Comparison of ENCODE assay signal across 18 cellular contexts in the genomic region with DNA sequence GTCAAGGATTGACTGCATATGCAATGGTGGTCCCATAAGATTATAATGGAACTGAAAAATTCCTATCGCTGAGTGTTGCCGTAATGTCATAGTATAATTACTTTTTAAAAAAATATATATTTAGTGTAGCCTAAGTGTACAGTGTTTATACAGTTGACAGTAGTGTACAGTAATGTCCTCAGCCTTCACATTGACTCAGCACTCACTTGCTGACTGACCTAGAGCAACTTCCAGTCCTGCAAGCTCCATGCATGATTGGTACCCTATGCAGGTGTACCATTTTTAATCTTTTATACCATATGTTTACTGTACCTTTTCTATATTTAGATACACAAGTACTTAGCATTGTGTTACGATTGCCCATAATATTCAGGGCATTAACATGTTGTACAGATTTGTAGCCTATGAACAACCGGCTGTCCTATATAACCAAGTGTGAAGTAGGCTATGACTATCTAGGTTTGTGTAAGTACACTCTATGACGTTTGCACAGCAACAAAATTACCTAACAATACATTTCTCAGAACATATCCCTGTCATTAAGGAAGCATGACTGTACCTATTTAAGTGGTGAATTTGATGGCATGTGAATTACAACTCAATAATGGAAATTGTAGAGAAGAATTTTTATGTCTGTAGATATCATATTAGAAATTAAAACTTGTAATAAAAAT. TPM values are rescaled to one million over a fixed set of nuclear protein-coding genes. Genes with fewer than 3 reads are reported as not detected.
DNase-seq lines count a peak whose midpoint lies in the region; ATAC-seq and TF ChIP-seq lines count a peak whose summit lies in the region.
"Had no signal": no experiment of that assay in that cellular context is flagged by ENCODE, and none has a peak within 500 bp of the region (broad histone marks: within the 10 kb centered on the region; RNA-seq: fewer than 3 reads in every experiment).

No MANE protein-coding gene starts in this region.

- no peaks in the 10 kb centered on the region for H3K27me3 Mint-ChIP-seq in activated CD8-positive, alpha-beta T cell treated with anti-CD3 and anti-CD28 coated beads for 36 hours
- H3K27me3 Mint-ChIP-seq in activated CD8-positive, alpha-beta T cell treated with anti-CD3 and anti-CD28 coated beads, Interleukin-2, amount 10 ng/mL, durations not matched to agents 7 days and 5 days (ENCODE audit: low read depth): no peaks in the 10 kb centered on the region
- no peaks in the 10 kb centered on the region for H3K27me3 Mint-ChIP-seq in natural killer cell treated with Interleukin-12 subunit alpha and Interleukin-12 subunit beta and Interleukin-15 and Interleukin-18, amount 100 ng/mL, for 72 hours

- no peak overlapping the region for H3K4me3 Mint-ChIP-seq in activated CD8-positive, alpha-beta T cell treated with anti-CD3 and anti-CD28 coated beads for 36 hours
- H3K4me3 Mint-ChIP-seq in activated CD8-positive, alpha-beta T cell treated with anti-CD3 and anti-CD28 coated beads, Interleukin-2, amount 10 ng/mL, durations not matched to agents 7 days and 5 days: no peak overlapping the region
- H3K4me3 Mint-ChIP-seq in natural killer cell treated with Interleukin-12 subunit alpha and Interleukin-12 subunit beta and Interleukin-15 and Interleukin-18, amount 100 ng/mL, for 72 hours: peak overlapping the region; percentile 52
- H3K4me3 Mint-ChIP-seq: CD14-positive monocyte had no signal

- no peak overlapping the region for H3K27ac Mint-ChIP-seq in activated CD8-positive, alpha-beta T cell treated with anti-CD3 and anti-CD28 coated beads for 36 hours
- no peak overlapping the region for H3K27ac Mint-ChIP-seq in activated CD8-positive, alpha-beta T cell treated with anti-CD3 and anti-CD28 coated beads, Interleukin-2, amount 10 ng/mL, durations not matched to agents 7 days and 5 days
- peak overlapping the region; percentile 9 to 77 for H3K27ac Mint-ChIP-seq in natural killer cell treated with Interleukin-12 subunit alpha and Interleukin-12 subunit beta and Interleukin-15 and Interleukin-18, amount 100 ng/mL, for 72 hours

- H3K4me1 Mint-ChIP-seq in activated CD8-positive, alpha-beta T cell treated with anti-CD3 and anti-CD28 coated beads for 36 hours (ENCODE audit: low read depth): peaks cover 73% of the 10 kb centered on the region
- H3K4me1 Mint-ChIP-seq in activated CD8-positive, alpha-beta T cell treated with anti-CD3 and anti-CD28 coated beads, Interleukin-2, amount 10 ng/mL, durations not matched to agents 7 days and 5 days (ENCODE audit: low read depth): peaks cover 52% of the 10 kb centered on the region
- peaks cover 59 to 78% of the 10 kb centered on the region in 2 donors for H3K4me1 Mint-ChIP-seq in natural killer cell treated with Interleukin-12 subunit alpha and Interleukin-12 subunit beta and Interleukin-15 and Interleukin-18, amount 100 ng/mL, for 72 hours (ENCODE audit: low read depth in 2 of 2)

- H3K9me3 Mint-ChIP-seq in activated CD8-positive, alpha-beta T cell treated with anti-CD3 and anti-CD28 coated beads for 36 hours: no peaks in the 10 kb centered on the region
- H3K9me3 Mint-ChIP-seq in activated CD8-positive, alpha-beta T cell treated with anti-CD3 and anti-CD28 coated beads, Interleukin-2, amount 10 ng/mL, durations not matched to agents 7 days and 5 days (ENCODE audit: insufficient read depth): no peaks in the 10 kb centered on the region
- H3K9me3 Mint-ChIP-seq in natural killer cell treated with Interleukin-12 subunit alpha and Interleukin-12 subunit beta and Interleukin-15 and Interleukin-18, amount 100 ng/mL, for 72 hours: no peaks in the 10 kb centered on the region
- H3K9me3 Mint-ChIP-seq: CD14-positive monocyte had no signal

- peaks cover 3% of the 10 kb centered on the region for H3K36me3 Mint-ChIP-seq in activated CD8-positive, alpha-beta T cell treated with anti-CD3 and anti-CD28 coated beads for 36 hours (ENCODE audit: low read depth)
- no peaks in the 10 kb centered on the region for H3K36me3 Mint-ChIP-seq in activated CD8-positive, alpha-beta T cell treated with anti-CD3 and anti-CD28 coated beads, Interleukin-2, amount 10 ng/mL, durations not matched to agents 7 days and 5 days (ENCODE audit: low read depth)
- peaks cover 5% of the 10 kb centered on the region for H3K36me3 Mint-ChIP-seq in natural killer cell treated with Interleukin-12 subunit alpha and Interleukin-12 subunit beta and Interleukin-15 and Interleukin-18, amount 100 ng/mL, for 72 hours

- CTCF ChIA-PET in activated CD8-positive, alpha-beta T cell treated with anti-CD3 and anti-CD28 coated beads for 36 hours (lab: Charles Lee): no interaction called here
- CTCF ChIA-PET in activated CD8-positive, alpha-beta T cell treated with anti-CD3 and anti-CD28 coated beads, Interleukin-2, amount 10 ng/mL, durations not matched to agents 7 days and 5 days (lab: Charles Lee): no interaction called here

- POLR2A ChIA-PET in activated CD8-positive, alpha-beta T cell treated with anti-CD3 and anti-CD28 coated beads for 36 hours (lab: Charles Lee): no interaction called here
- POLR2A ChIA-PET in activated CD8-positive, alpha-beta T cell treated with anti-CD3 and anti-CD28 coated beads, Interleukin-2, amount 10 ng/mL, durations not matched to agents 7 days and 5 days (lab: Charles Lee): no interaction called here

- DNase-seq in activated CD8-positive, alpha-beta T cell treated with anti-CD3 and anti-CD28 coated beads for 36 hours: no peak
- no peak for DNase-seq in activated CD8-positive, alpha-beta T cell treated with anti-CD3 and anti-CD28 coated beads, Interleukin-2, amount 10 ng/mL, durations not matched to agents 7 days and 5 days
- DNase-seq in HT1080 (ENCODE audit: low read depth): peak; percentile 13
- DNase-seq in dermis blood vessel endothelial cell: peak; percentile 69
- DNase-seq in natural killer cell treated with Interleukin-12 subunit alpha and Interleukin-12 subunit beta and Interleukin-15 and Interleukin-18, amount 100 ng/mL, for 72 hours (ENCODE audit: low spot score): no peak
- no peak for DNase-seq in stimulated activated CD4-positive, alpha-beta T cell treated with anti-CD3 and anti-CD28 coated beads, Interleukin-4, amount 100 ng/mL, for 1 hour
- no peak for DNase-seq in NOMO-1 treated with DMSO at 0.1 percent for 48 hours (lab: John Stamatoyannopoulos, UW; ENCODE audit: unreplicated experiment)
- DNase-seq: COR-L47, DMS153, EL, NCI-H1048, NCI-H146, NCI-H2107, NCI-H226, Peyer's patch, Right ventricle myocardium superior had no signal

- ATAC-seq in activated CD8-positive, alpha-beta T cell treated with anti-CD3 and anti-CD28 coated beads for 36 hours: peak; percentile 40
- ATAC-seq in activated CD8-positive, alpha-beta T cell treated with anti-CD3 and anti-CD28 coated beads, Interleukin-2, amount 10 ng/mL, durations not matched to agents 7 days and 5 days: no peak
- peak; percentile 89 for ATAC-seq in natural killer cell treated with Interleukin-12 subunit alpha and Interleukin-12 subunit beta and Interleukin-15 and Interleukin-18, amount 100 ng/mL, for 72 hours
- no peak for ATAC-seq in HG03039 (IDR thresholded peaks at IDR 0.05; ENCODE audit: unreplicated experiment)

- TF ChIP-seq CTCF in activated CD8-positive, alpha-beta T cell treated with anti-CD3 and anti-CD28 coated beads for 36 hours (IDR thresholded peaks at IDR 0.05): no peak

- intact Hi-C loops in activated CD8-positive, alpha-beta T cell treated with anti-CD3 and anti-CD28 coated beads for 36 hours (cut with micrococcal nuclease): loop anchor here (5.0 kb wide), 1 partner anchor 35 kb away; no protein-coding TSS in a partner anchor

RNA-seq across cellular contexts. Expression of a gene that starts 40.9 kb away (rescaled TPM):
- 10 to 100 TPM; 42.2 to 48.8 TPM for total RNA-seq in activated CD8-positive, alpha-beta T cell treated with anti-CD3 and anti-CD28 coated beads for 36 hours
- total RNA-seq in activated CD8-positive, alpha-beta T cell treated with anti-CD3 and anti-CD28 coated beads, Interleukin-2, amount 10 ng/mL, durations not matched to agents 7 days and 5 days: 10 to 100 TPM; 55.6 to 64.1 TPM
- 65.3 and 80.4 TPM in 2 replicates for total RNA-seq in HT1080 (2014; rRNA removed; shearing (Covaris generic))
- polyA plus RNA-seq in HT1080 (2015; cell fraction: cytosol; rRNA removed): 58.2 and 63.9 TPM in 2 replicates
- polyA plus RNA-seq in HT1080 (2015; cell fraction: nucleus; rRNA removed): 40.0 and 42.3 TPM in 2 replicates
- total RNA-seq in dermis blood vessel endothelial cell: 99.4 and 124 TPM in 2 replicates
- total RNA-seq in natural killer cell treated with Interleukin-12 subunit alpha and Interleukin-12 subunit beta and Interleukin-15 and Interleukin-18, amount 100 ng/mL, for 72 hours: 10 to 100 TPM; 54.9 to 60.8 TPM

Comparison
In these comparisons a context has a peak if more than half of its experiments do, and no peak if none do; other contexts are left out.
1. ATAC-seq: peak in activated CD8-positive, alpha-beta T cell treated with anti-CD3 and anti-CD28 coated beads for 36 hours (single experiment) and natural killer cell treated with Interleukin-12 subunit alpha and Interleukin-12 subunit beta and Interleukin-15 and Interleukin-18, amount 100 ng/mL, for 72 hours (2 of 2); none in activated CD8-positive, alpha-beta T cell treated with anti-CD3 and anti-CD28 coated beads, Interleukin-2, amount 10 ng/mL, durations not matched to agents 7 days and 5 days (single experiment) and HG03039 (single experiment).
2. DNase-seq: peak in HT1080 (single experiment) and dermis blood vessel endothelial cell (single experiment); none in activated CD8-positive, alpha-beta T cell treated with anti-CD3 and anti-CD28 coated beads for 36 hours (single experiment), activated CD8-positive, alpha-beta T cell treated with anti-CD3 and anti-CD28 coated beads, Interleukin-2, amount 10 ng/mL, durations not matched to agents 7 days and 5 days (single experiment), natural killer cell treated with Interleukin-12 subunit alpha and Interleukin-12 subunit beta and Interleukin-15 and Interleukin-18, amount 100 ng/mL, for 72 hours (single experiment), stimulated activated CD4-positive, alpha-beta T cell treated with anti-CD3 and anti-CD28 coated beads, Interleukin-4, amount 100 ng/mL, for 1 hour (single experiment) and NOMO-1 treated with DMSO at 0.1 percent for 48 hours (single experiment).
3. H3K27ac Mint-ChIP-seq: peak in natural killer cell treated with Interleukin-12 subunit alpha and Interleukin-12 subunit beta and Interleukin-15 and Interleukin-18, amount 100 ng/mL, for 72 hours (2 of 2); none in activated CD8-positive, alpha-beta T cell treated with anti-CD3 and anti-CD28 coated beads for 36 hours (single experiment) and activated CD8-positive, alpha-beta T cell treated with anti-CD3 and anti-CD28 coated beads, Interleukin-2, amount 10 ng/mL, durations not matched to agents 7 days and 5 days (single experiment).